In the genomic region with DNA sequence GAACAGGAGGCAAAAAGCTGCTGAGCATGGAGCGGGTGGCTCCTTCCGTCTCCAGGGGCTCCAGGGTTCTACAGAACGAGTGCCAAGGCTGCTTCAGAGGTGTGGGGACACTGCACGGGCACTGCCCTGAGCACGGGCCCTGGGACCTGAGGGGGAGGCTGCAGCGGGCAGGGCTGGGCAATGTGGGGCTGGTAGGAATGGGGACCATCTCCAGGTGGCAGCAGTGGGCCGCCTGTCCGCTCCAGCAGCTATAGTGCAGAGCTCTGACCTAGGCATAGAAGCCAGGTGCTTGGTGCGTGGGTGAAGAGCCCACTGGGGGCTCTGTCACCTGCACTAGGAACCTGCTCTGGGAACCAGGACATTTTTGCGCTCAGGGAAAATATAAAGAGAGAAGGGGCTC, we compare ENCODE assay signal across 9 cellular contexts. TPM values are rescaled to one million over a fixed set of nuclear protein-coding genes. Genes with fewer than 3 reads are reported as not detected.
DNase-seq lines count a peak whose midpoint lies in the region; ATAC-seq, FAIRE-seq and TF ChIP-seq lines count a peak whose summit lies in the region.
"Had no signal": no experiment of that assay in that cellular context is flagged by ENCODE, and none has a peak within 500 bp of the region (broad histone marks: within the 10 kb centered on the region; RNA-seq: fewer than 3 reads in every experiment).

No MANE protein-coding gene starts in this region.

- peak in 4 of 5 experiments; percentile 28 to 38 (median 32) for TF ChIP-seq CTCF in transverse colon (IDR thresholded peaks at IDR 0.05)

- 83 to 84% methylated on average over 1 to 10 of the region's 10 CpGs for WGBS in transverse colon (ENCODE audit: low coverage in 1 of 2), 2 donors

- H3K4me1 Mint-ChIP-seq in T-helper 1 cell treated with Interleukin-12 subunit alpha and Interleukin-12 subunit beta and Interleukin-4 antibody, amounts not matched to agents 30 μg/mL and 1 μg/mL, for 36 hours (ENCODE audit: low read depth), result peaks cover 30% of the 10 kb centered on the region

- no peak overlapping the region for H3K4me3 Mint-ChIP-seq in T-helper 1 cell treated with Interleukin-12 subunit alpha and Interleukin-12 subunit beta and Interleukin-4 antibody, amounts not matched to agents 30 μg/mL and 1 μg/mL, for 36 hours

- H3K36me3 Mint-ChIP-seq in T-helper 1 cell treated with Interleukin-12 subunit alpha and Interleukin-12 subunit beta and Interleukin-4 antibody, amounts not matched to agents 30 μg/mL and 1 μg/mL, for 36 hours (ENCODE audit: low read depth), result peaks cover 34% of the 10 kb centered on the region

- no peak overlapping the region for H3K27ac ChIP-seq in transverse colon

- intact Hi-C loops in transverse colon (cut with DNase I; ENCODE audit: low total_unique reads), result no loop called here

- in situ Hi-C loops in Caki2 (cut with HindIII; ENCODE audit: low pct_unique_long_range_greater_than_20kb, low sequenced_read_pairs) (no loop called here), transverse colon (cut with MboI; ENCODE audit: low pct_ligation_motif_present in 1 of 4, low pct_unique_long_range_greater_than_20kb in 1 of 4, low sequenced_read_pairs in 3 of 4) (no loop called here)

- H3K9me3 ChIP-seq in transverse colon, result no peaks in the 10 kb centered on the region

- H3K4me3 ChIP-seq in transverse colon, result no peak overlapping the region

- FAIRE-seq in frontal cortex (lab: Jason Lieb, UNC), result no peak
- FAIRE-seq: endometrium had no signal

- peaks cover 29 to 34% (median 32%) of the 10 kb centered on the region in 4 donors for H3K4me1 ChIP-seq in transverse colon

- no peaks in the 10 kb centered on the region for H3K27me3 Mint-ChIP-seq in T-helper 1 cell treated with Interleukin-12 subunit alpha and Interleukin-12 subunit beta and Interleukin-4 antibody, amounts not matched to agents 30 μg/mL and 1 μg/mL, for 36 hours (ENCODE audit: low read depth)

- peaks cover 0 to 21% (median 6%) of the 10 kb centered on the region in 4 donors for H3K36me3 ChIP-seq in transverse colon

- TF ChIP-seq POLR2A in transverse colon (IDR thresholded peaks at IDR 0.05), result no peak

- ATAC-seq in GM21447 (IDR thresholded peaks at IDR 0.05; ENCODE audit: unreplicated experiment), result peak; percentile 62
- ATAC-seq in GM21576 (IDR thresholded peaks at IDR 0.05; ENCODE audit: unreplicated experiment), result no peak

- no peaks in the 10 kb centered on the region for H3K9me3 Mint-ChIP-seq in T-helper 1 cell treated with Interleukin-12 subunit alpha and Interleukin-12 subunit beta and Interleukin-4 antibody, amounts not matched to agents 30 μg/mL and 1 μg/mL, for 36 hours

- DNase-seq in Caki2 (ENCODE audit: low read depth), result peak; percentile 37
- DNase-seq in frontal cortex (ENCODE audit: low spot score in 2 of 2), result peak; percentile 68 to 71
- DNase-seq in transverse colon, result peak; percentile 44
- DNase-seq in EL, result no peak
- no peak for DNase-seq in NCI-H2227 (lab: John Stamatoyannopoulos, UW; ENCODE audit: unreplicated experiment)

- peak overlapping the region; percentile 79 for H3K27ac Mint-ChIP-seq in T-helper 1 cell treated with Interleukin-12 subunit alpha and Interleukin-12 subunit beta and Interleukin-4 antibody, amounts not matched to agents 30 μg/mL and 1 μg/mL, for 36 hours

- no peak for TF ChIP-seq EP300 in transverse colon (IDR thresholded peaks at IDR 0.05; ENCODE audit: low read depth)

- no peaks in the 10 kb centered on the region for H3K27me3 ChIP-seq in transverse colon

RNA-seq across cellular contexts. Expression of gene HDAC7, which starts 22.3 kb away (rescaled TPM):
- total RNA-seq in Caki2 (2014; rRNA removed; shearing (Covaris generic); ENCODE audit: low replicate concordance), result 10.9 and 12.4 TPM in 2 replicates
- 4.9 TPM for total RNA-seq in frontal cortex
- 100 to 1,000 TPM in 1 of 4 donors, 10 to 100 TPM in 3; 19.4 to 133 (median 28.3) TPM for total RNA-seq in transverse colon

RNA-seq across cellular contexts. Expression of gene SLC48A1, which starts 24.4 kb away (rescaled TPM):
- 151 and 222 TPM in 2 replicates for total RNA-seq in Caki2 (2014; rRNA removed; shearing (Covaris generic); ENCODE audit: low replicate concordance)
- 8.6 TPM for total RNA-seq in frontal cortex
- total RNA-seq in transverse colon, result 10 to 100 TPM; 19.9 to 76.7 (median 23.1) TPM

RNA-seq across cellular contexts. Expression of gene RAPGEF3, which starts 38.8 kb away (rescaled TPM):
- 106 and 112 TPM in 2 replicates for total RNA-seq in Caki2 (2014; rRNA removed; shearing (Covaris generic); ENCODE audit: low replicate concordance)
- total RNA-seq in frontal cortex (7.7 TPM), transverse colon (10 to 100 TPM in 2 of 4 donors, 1 to 10 TPM in 2; 8.1 to 51.7 (median 24.6) TPM)

Comparison
In these comparisons a context has a peak if more than half of its experiments do, and no peak if none do; other contexts are left out.
1. DNase-seq: peak in Caki2 (single experiment), frontal cortex (2 of 2) and transverse colon (single experiment); none in EL (single experiment) and NCI-H2227 (single experiment).